Comparison of ENCODE assay signal across 8 cellular contexts in the genomic region with DNA sequence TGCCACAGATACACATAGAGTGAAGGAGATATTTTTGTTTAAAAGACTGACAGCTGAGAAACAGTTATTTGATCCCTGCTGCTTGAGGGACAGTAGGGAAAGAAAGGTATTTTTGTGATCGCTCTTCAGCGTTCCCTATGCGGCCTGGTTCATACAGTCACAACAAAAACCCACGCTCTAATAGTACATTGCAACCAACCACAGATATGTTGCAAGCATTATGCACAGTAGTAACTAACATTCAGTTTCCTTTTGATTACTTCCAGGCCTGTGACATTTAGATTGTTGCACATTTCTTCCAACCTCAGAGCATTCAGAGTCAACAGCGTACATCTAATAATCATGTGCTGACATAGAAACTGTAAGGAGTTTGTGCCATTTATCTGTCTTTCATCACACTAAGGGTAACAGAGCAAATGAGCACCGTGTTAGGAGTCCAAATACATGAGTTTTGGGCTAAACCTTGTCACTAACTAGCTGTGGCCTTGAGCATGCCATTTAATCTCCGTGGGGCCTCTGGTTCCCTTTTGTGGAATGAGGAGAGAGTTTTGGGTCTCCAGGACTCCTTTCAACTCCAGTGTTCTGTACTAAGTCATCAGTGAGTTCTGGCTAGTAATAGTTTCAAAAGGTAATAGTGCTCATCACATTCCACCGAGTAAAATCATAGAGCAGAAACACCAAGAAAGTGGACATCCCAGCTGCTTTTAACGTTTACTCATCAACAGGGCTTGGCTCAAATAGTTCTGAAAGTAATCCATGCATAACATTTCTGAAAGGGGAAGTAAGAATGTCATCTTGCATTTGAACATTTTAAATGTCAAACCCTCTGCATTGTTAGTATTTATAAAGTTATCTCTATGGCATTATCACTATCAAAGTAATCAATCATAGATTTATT.
DNase-seq lines count a peak whose midpoint lies in the region; ATAC-seq and TF ChIP-seq lines count a peak whose summit lies in the region.

No MANE protein-coding gene starts in this region.

- DNase-seq in GM03348 (ENCODE audit: low spot score) (peak; percentile 72), IMR-90 (peak; percentile 88), fibroblast of lung (ENCODE audit: low read depth in 2 of 2) (peak; percentile 78 to 91), esophagus muscularis mucosa (ENCODE audit: extremely low spot score) (no peak), caudate nucleus (lab: John Stamatoyannopoulos, UW) (no peak), mesothelial cell of epicardium (ENCODE audit: low spot score in 2 of 2, unreplicated experiment in 2 of 2) (no peak), NCI-H146 treated with DMSO at 0.1 percent for 48 hours (lab: John Stamatoyannopoulos, UW; ENCODE audit: unreplicated experiment) (no peak)

- H3K27ac ChIP-seq in IMR-90 (ENCODE audit: insufficient read depth, low read length) (peak overlapping the region; percentile 79), fibroblast of lung (ENCODE audit: insufficient read depth, low read length) (peak overlapping the region; percentile 54), esophagus muscularis mucosa (replicated peaks in 1 of 4) (no peak overlapping the region), caudate nucleus (ENCODE audit: low read depth, low read length) (no peak overlapping the region)

- H3K4ac ChIP-seq in IMR-90 (ENCODE audit: low read depth, low read length), result peak overlapping the region; percentile 59

- no peak overlapping the region for H3K27ac Mint-ChIP-seq in mesothelial cell of epicardium

- peak overlapping the region; percentile 76 for H2BK20ac ChIP-seq in IMR-90 (ENCODE audit: low read depth, low read length)

- peak overlapping the region; percentile 1; the same call in 1 of the 2 replicates for H3K9ac ChIP-seq in IMR-90 (ENCODE audit: low read depth, low read length)
- H3K9ac ChIP-seq in fibroblast of lung (ENCODE audit: insufficient read depth, low read length), result no peak overlapping the region

- peak overlapping the region; percentile 29; the same call in 1 of the 2 replicates for H2AK5ac ChIP-seq in IMR-90 (ENCODE audit: low read depth, low read length)

- peak overlapping the region; percentile 47; the same call in 1 of the 2 replicates for H4K5ac ChIP-seq in IMR-90 (ENCODE audit: low read depth, low read length)

- WGBS in IMR-90 (ENCODE audit: extremely low coverage in 2 of 2, insufficient read length in 1 of 2), 2 experiments, result no CpG with 5 or more reads among the region's 9 CpGs
- 68% methylated on average over 9 of the region's 9 CpGs for WGBS in esophagus muscularis mucosa

- H3K36me3 ChIP-seq in IMR-90 (ENCODE audit: control insufficient read depth, insufficient read depth, low read length) (no peaks in the 10 kb centered on the region), fibroblast of lung (ENCODE audit: control insufficient read depth, insufficient read depth, low read length) (no peaks in the 10 kb centered on the region), esophagus muscularis mucosa (no peaks in the 10 kb centered on the region)

- H2AFZ ChIP-seq in IMR-90 (replicated peaks; ENCODE audit: low read length, poor library complexity) (no peak overlapping the region), fibroblast of lung (ENCODE audit: low read length) (no peak overlapping the region)

- no peaks in the 10 kb centered on the region for H3K79me2 ChIP-seq in fibroblast of lung (ENCODE audit: control insufficient read depth, insufficient read depth, low read length)

- H3K14ac ChIP-seq in IMR-90 (replicated peaks; ENCODE audit: low read depth, low read length), result peak overlapping the region; percentile 30

- peak overlapping the region; percentile 70; the same call in 1 of the 2 replicates for H3K18ac ChIP-seq in IMR-90 (ENCODE audit: low read depth, low read length)

- H4K20me1 ChIP-seq in IMR-90 (ENCODE audit: insufficient read depth, low read length), result no peaks in the 10 kb centered on the region
- no peaks in the 10 kb centered on the region for H4K20me1 ChIP-seq in fibroblast of lung (ENCODE audit: control insufficient read depth, extremely low read depth, insufficient read depth, low read length)

- H3K4me1 ChIP-seq in IMR-90 (ENCODE audit: control insufficient read depth, insufficient read depth, low read length) (peaks cover 14% of the 10 kb centered on the region), fibroblast of lung (ENCODE audit: control insufficient read depth, extremely low read depth, insufficient read depth, low read length) (peaks cover 18% of the 10 kb centered on the region), esophagus muscularis mucosa (peaks cover 0 to 6% (median 0%) of the 10 kb centered on the region in 4 donors)

- no peak for TF ChIP-seq POLR2A in IMR-90 (IDR thresholded peaks at IDR 0.05; ENCODE audit: low read depth, low read length)
- no peak for TF ChIP-seq POLR2A in esophagus muscularis mucosa (IDR thresholded peaks at IDR 0.05; ENCODE audit: low read depth)

- H3K27me3 ChIP-seq in IMR-90 (ENCODE audit: control insufficient read depth, insufficient read depth, low read length) (no peaks in the 10 kb centered on the region), fibroblast of lung (ENCODE audit: control insufficient read depth, insufficient read depth, low read length) (no peaks in the 10 kb centered on the region), esophagus muscularis mucosa (no peaks in the 10 kb centered on the region)

- dilution Hi-C loops in IMR-90 (cut with HindIII; ENCODE audit: low sequenced_read_pairs, unreplicated experiment), result no loop called here

- BruUV-seq in IMR-90 (replicated peaks; lab: Mats Ljungman, UMichigan), result no TSS peak

- H2AK9ac ChIP-seq in IMR-90 (replicated peaks; ENCODE audit: low read depth, low read length, poor library complexity), result no peak overlapping the region

- ATAC-seq in GM21528 (IDR thresholded peaks at IDR 0.05; ENCODE audit: low FRiP score, unreplicated experiment), result peak; percentile 92
- ATAC-seq in IMR-90 (ENCODE audit: low read depth), result peak; percentile 86

- peaks cover 0 to 4% of the 10 kb centered on the region in 2 experiments; a peak in 1 of 4 replicates for H3K79me1 ChIP-seq in IMR-90 (ENCODE audit: low read depth in 1 of 2, low read length in 2 of 2)

- in situ Hi-C loops in IMR-90 (cut with MboI; ENCODE audit: low sequenced_read_pairs), result no loop called here

- peak overlapping the region; percentile 62 for H4K91ac ChIP-seq in IMR-90 (ENCODE audit: insufficient read depth, low read depth, low read length)

- no peak for TF ChIP-seq RAD21 in IMR-90 (IDR thresholded peaks at IDR 0.05; ENCODE audit: low read length)

- peak overlapping the region; percentile 64 for H3K56ac ChIP-seq in IMR-90 (ENCODE audit: extremely low read depth, insufficient read depth, low read length)

- peak overlapping the region; percentile 66; the same call in 1 of the 3 replicates for H2BK15ac ChIP-seq in IMR-90 (ENCODE audit: low read depth, low read length)

- TF ChIP-seq CTCF in IMR-90 (conservative IDR thresholded peaks at IDR 0.05; ENCODE audit: low read depth, low read length) (no peak), fibroblast of lung (conservative IDR thresholded peaks at IDR 0.05 in 1 of 2, IDR thresholded peaks at IDR 0.05 in 1 of 2; ENCODE audit: low read depth in 1 of 2, low read length in 2 of 2) (no peak), esophagus muscularis mucosa (IDR thresholded peaks at IDR 0.05) (no peak), mesothelial cell of epicardium (IDR thresholded peaks at IDR 0.05; ENCODE audit: unreplicated experiment) (no peak)

- CTCF ChIA-PET in IMR-90 (lab: Yijun Ruan, JAX), result interaction anchor here (0.5 to 0.9 kb wide), 2 partner anchors 83 to 937 kb away, joined by 4 to 6 read pairs; no protein-coding TSS in a partner anchor

- POLR2A ChIA-PET in IMR-90 (lab: Charles Lee; ENCODE audit: unreplicated experiment), result no interaction called here

- peaks cover 13% of the 10 kb centered on the region for H3K4me1 Mint-ChIP-seq in mesothelial cell of epicardium

- no peak overlapping the region for H3K4me3 Mint-ChIP-seq in mesothelial cell of epicardium

- intact Hi-C loops in IMR-90 (cut with micrococcal nuclease), result loop anchor here (1.0 to 5.0 kb wide), 2 partner anchors 38 to 99 kb away; partner anchors contain the start of gene FZD1
- intact Hi-C loops in esophagus muscularis mucosa (cut with DNase I), result no loop called here

- H3K4me2 ChIP-seq in IMR-90 (ENCODE audit: low read depth, low read length) (peak overlapping the region; percentile 89), fibroblast of lung (ENCODE audit: extremely low read depth, insufficient read depth, low read length) (peak overlapping the region; percentile 20)

- H3K9me3 ChIP-seq in IMR-90 (ENCODE audit: control insufficient read depth, insufficient read depth, low read length), result no peaks in the 10 kb centered on the region
- no peaks in the 10 kb centered on the region for H3K9me3 ChIP-seq in fibroblast of lung (ENCODE audit: control insufficient read depth, insufficient read depth, low read depth, low read length)
- H3K9me3 ChIP-seq in esophagus muscularis mucosa, result no peaks in the 10 kb centered on the region

- peak overlapping the region; percentile 75 for H2BK120ac ChIP-seq in IMR-90 (ENCODE audit: low read depth, low read length)

- no peaks in the 10 kb centered on the region; the same call in none of the 2 replicates for H3K9me1 ChIP-seq in IMR-90 (ENCODE audit: insufficient read depth, low read length)

- H3K27me3 Mint-ChIP-seq in mesothelial cell of epicardium (ENCODE audit: low read depth), result no peaks in the 10 kb centered on the region

- no peak for TF ChIP-seq EP300 in esophagus muscularis mucosa (IDR thresholded peaks at IDR 0.05)

- no peak overlapping the region for H3K4me3 ChIP-seq in IMR-90 (ENCODE audit: insufficient read depth, low read depth, low read length)
- H3K4me3 ChIP-seq in fibroblast of lung (replicated peaks in 1 of 4; ENCODE audit: control extremely low read depth in 1 of 4, insufficient read depth in 1 of 4, low read depth in 3 of 4, low read length in 4 of 4), result no peak overlapping the region
- H3K4me3 ChIP-seq in esophagus muscularis mucosa, result no peak overlapping the region

- H3K9me3 Mint-ChIP-seq in mesothelial cell of epicardium, result no peaks in the 10 kb centered on the region

- no peaks in the 10 kb centered on the region for H3K36me3 Mint-ChIP-seq in mesothelial cell of epicardium

- peak overlapping the region; percentile 15 to 67; a peak in 3 of 4 replicates for H4K8ac ChIP-seq in IMR-90 (ENCODE audit: low read depth in 2 of 2, low read length in 2 of 2)

- peak overlapping the region; percentile 44; the same call in 1 of the 2 replicates for H3K23ac ChIP-seq in IMR-90 (ENCODE audit: low read depth, low read length)

- H2BK5ac ChIP-seq in IMR-90 (ENCODE audit: low read depth, low read length, poor library complexity, severe bottlenecking), result peak overlapping the region; percentile 83

TF ChIP-seq in IMR-90, 13 proteins besides CTCF, POLR2A, EP300 and RAD21:
- TF ChIP-seq CEBPB (IDR thresholded peaks at IDR 0.05; ENCODE audit: low read depth, low read length) (peak; percentile 95), MAFK (IDR thresholded peaks at IDR 0.05; ENCODE audit: low read depth, low read length) (no peak), CHD1 (IDR thresholded peaks at IDR 0.05; ENCODE audit: low read depth, low read length) (no peak), FOS (IDR thresholded peaks at IDR 0.05; ENCODE audit: low read depth, low read length) (peak; percentile 35; the same call in 1 of the 2 replicates), SMC3 (IDR thresholded peaks at IDR 0.05; ENCODE audit: low read depth, low read length) (no peak), MAZ (IDR thresholded peaks at IDR 0.05; ENCODE audit: borderline replicate concordance, low read depth, low read length) (no peak)

Comparison
In these comparisons a context has a peak if more than half of its experiments do, and no peak if none do; other contexts are left out.
1. DNase-seq: peak in GM03348 (single experiment), IMR-90 (single experiment) and fibroblast of lung (2 of 2); none in esophagus muscularis mucosa (single experiment), caudate nucleus (0 of 61), mesothelial cell of epicardium (0 of 2) and NCI-H146 treated with DMSO at 0.1 percent for 48 hours (single experiment).
2. H3K27ac ChIP-seq: peak in IMR-90 (single experiment) and fibroblast of lung (single experiment); none in esophagus muscularis mucosa (0 of 4) and caudate nucleus (single experiment).